Comparison of ENCODE assay signal across 8 cellular contexts in the genomic region with DNA sequence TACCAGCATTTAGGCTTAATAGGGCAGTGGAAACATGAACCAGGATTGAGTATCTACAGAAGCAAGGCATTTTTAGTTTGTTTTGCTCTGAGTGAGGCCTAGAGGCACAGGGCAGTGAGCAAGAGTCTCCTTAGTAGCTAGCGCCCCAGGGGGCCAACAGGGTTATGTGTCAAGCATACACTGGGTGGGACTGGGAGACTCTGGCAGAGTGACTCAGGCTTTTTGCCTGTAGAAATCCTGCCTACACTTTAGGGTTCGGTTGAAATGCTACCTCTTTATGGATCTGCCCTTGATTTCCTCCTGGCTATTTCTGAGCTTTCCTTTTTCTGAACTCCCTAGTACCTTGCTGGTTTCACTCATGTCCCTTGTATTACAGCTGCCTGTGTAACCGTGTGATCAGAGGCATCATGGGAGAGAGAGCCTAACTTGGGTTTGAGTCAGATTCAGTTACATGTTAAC.
A peak's percentile ranks its signal among the peaks of the same experiment; 100 is the strongest.
DNase-seq lines count a peak whose midpoint lies in the region; ATAC-seq, FAIRE-seq and TF ChIP-seq lines count a peak whose summit lies in the region.

No MANE protein-coding gene starts in this region.

- H3K27me3 ChIP-seq in GM12878 (replicated peaks in 1 of 2; ENCODE audit: control insufficient read depth in 2 of 2, insufficient read depth in 2 of 2, low read length in 1 of 2), result no peaks in the 10 kb centered on the region
- no peaks in the 10 kb centered on the region for H3K27me3 ChIP-seq in left lung
- H3K27me3 ChIP-seq in H7 (ENCODE audit: control insufficient read depth, insufficient read depth, low read length), result no peaks in the 10 kb centered on the region

- DNase-seq in AG09319 (ENCODE audit: extremely low read depth, low read depth) (peak; percentile 37), GM12878 (ENCODE audit: low read depth, low spot score) (no peak), left lung (no peak), COLO668 (lab: John Stamatoyannopoulos, UW; ENCODE audit: unreplicated experiment) (no peak), H7 (no peak), HT-29 (ENCODE audit: low spot score) (no peak)
- DNase-seq in activated naive CD4-positive, alpha-beta T cell (lab: John Stamatoyannopoulos, UW), result no peak

- TF ChIP-seq RAD21 in GM12878 (IDR thresholded peaks at IDR 0.05; ENCODE audit: insufficient read depth, low read depth, low read length), result peak; percentile 28; the same call in 1 of the 2 replicates

- no peak for FAIRE-seq in GM12878 (lab: Jason Lieb, UNC)

- POLR2A ChIA-PET in GM12878 (lab: Charles Lee), result no interaction called here

- H3K9ac ChIP-seq in GM12878 (ENCODE audit: control insufficient read depth, insufficient read depth, low read length), result no peak overlapping the region

- H3K79me2 ChIP-seq in GM12878 (ENCODE audit: control insufficient read depth, insufficient read depth, low read length), result no peaks in the 10 kb centered on the region

- H3K4me3 ChIP-seq in GM12878, result no peak overlapping the region
- H3K4me3 ChIP-seq in left lung, result no peak overlapping the region
- no peak overlapping the region for H3K4me3 ChIP-seq in H7 (ENCODE audit: insufficient read depth, low read depth, low read length)

- ATAC-seq in HG02798 (IDR thresholded peaks at IDR 0.05; ENCODE audit: poor library complexity, unreplicated experiment) (peak; percentile 41), GM12878 (peak; percentile 34; the same call in 2 of the 3 replicates), left lung (peak; percentile 41)

- no peaks in the 10 kb centered on the region for H4K20me1 ChIP-seq in GM12878 (ENCODE audit: control insufficient read depth, insufficient read depth)

- RAD21 ChIA-PET in GM12878 (lab: Charles Lee; ENCODE audit: unreplicated experiment), result interaction anchor here (1.2 kb wide), 1 partner anchor 819 kb away, joined by 4 read pairs; no protein-coding TSS in a partner anchor

- H3K9me3 ChIP-seq in GM12878 (replicated peaks; ENCODE audit: control insufficient read depth, insufficient read depth, low read length), result no peaks in the 10 kb centered on the region; the same call in 2 of the 3 replicates
- no peaks in the 10 kb centered on the region for H3K9me3 ChIP-seq in left lung

- H3K27ac ChIP-seq in GM12878 (ENCODE audit: control insufficient read depth, insufficient read depth) (no peak overlapping the region), left lung (peak overlapping the region in 1 of 2 donors; percentile 23)

- H3K4me1 ChIP-seq in GM12878 (ENCODE audit: control insufficient read depth, insufficient read depth, low read length) (no peaks in the 10 kb centered on the region), left lung (peaks cover 9 to 25% of the 10 kb centered on the region in 2 donors)

- BruUV-seq in GM12878 (replicated peaks; lab: Mats Ljungman, UMichigan), result no TSS peak

- no peak overlapping the region for H3K4me2 ChIP-seq in GM12878 (ENCODE audit: control insufficient read depth, insufficient read depth)

- SMC1A ChIA-PET in GM12878 (lab: Charles Lee; ENCODE audit: uncharacterized antibody, unreplicated experiment), result interaction anchor here (0.6 to 2.0 kb wide), 6 partner anchors 8 to 816 kb away, joined by 3 to 5 read pairs (median 3); no protein-coding TSS in a partner anchor

- peak; percentile 27 for TF ChIP-seq CTCF in AG09319 (IDR thresholded peaks at IDR 0.05; ENCODE audit: low read depth, low read length)
- no peak for TF ChIP-seq CTCF in GM12878 (IDR thresholded peaks at IDR 0.05 in 2 of 3, conservative IDR thresholded peaks at IDR 0.05 in 1 of 3; ENCODE audit: control insufficient read depth in 2 of 3, extremely low read depth in 1 of 3, insufficient read depth in 1 of 3, low read depth in 3 of 3, low read length in 3 of 3)
- TF ChIP-seq CTCF in left lung (IDR thresholded peaks at IDR 0.05), result no peak

- no peak for TF ChIP-seq POLR2A in GM12878 (IDR thresholded peaks at IDR 0.05; ENCODE audit: low read depth, low read length)

- in situ Hi-C loops in GM12878 (cut with MboI), result loop anchor here (10.0 kb wide), 1 partner anchor 818 kb away; no protein-coding TSS in a partner anchor

- CTCF ChIA-PET in GM12878 (lab: Yijun Ruan, JAX), result interaction anchor here (0.7 to 4.1 kb wide), 12 partner anchors 9 to 819 kb away, joined by 3 to 11 read pairs (median 4); no protein-coding TSS in a partner anchor

- H3K36me3 ChIP-seq in GM12878 (ENCODE audit: control insufficient read depth in 2 of 2, insufficient read depth in 2 of 2, low read length in 1 of 2), result no peaks in the 10 kb centered on the region
- peaks cover 0 to 21% of the 10 kb centered on the region in 2 donors for H3K36me3 ChIP-seq in left lung
- 0 out of 2 replicates have a peak, but pooled peaks cover 1% of the 10 kb centered on the region for H3K36me3 ChIP-seq in H7 (replicated peaks; ENCODE audit: control insufficient read depth, insufficient read depth, low read length)

- intact Hi-C loops in GM12878 (cut with micrococcal nuclease; ENCODE audit: unreplicated experiment), result loop anchor here (5.0 to 10.0 kb wide), 2 partner anchors 820 to 908 kb away; no protein-coding TSS in a partner anchor
- intact Hi-C loops in left lung (cut with DNase I), result loop anchor here in 1 of 2 donors (10.0 kb wide), 1 partner anchor 818 kb away; no protein-coding TSS in a partner anchor

- H2AFZ ChIP-seq in GM12878 (ENCODE audit: control insufficient read depth, low read depth, low read length), result no peak overlapping the region

- no peak for TF ChIP-seq EP300 in GM12878 (IDR thresholded peaks at IDR 0.05; ENCODE audit: borderline replicate concordance in 1 of 2, control insufficient read depth in 1 of 2, low read depth in 2 of 2, low read length in 2 of 2)

- WGBS in GM12878 (ENCODE audit: insufficient coverage, insufficient replicate concordance, low lambda C conversion rate, missing lambda C conversion rate), result 45% methylated on average over 3 of the region's 3 CpGs

TF ChIP-seq in GM12878, 131 proteins besides CTCF, POLR2A, EP300 and RAD21:
- TF ChIP-seq PML (IDR thresholded peaks at IDR 0.05; ENCODE audit: low read length), result no peak
- TF ChIP-seq BCL3 (IDR thresholded peaks at IDR 0.05; ENCODE audit: borderline replicate concordance, insufficient read depth, low read depth, low read length, poor library complexity, severe bottlenecking), result peak; percentile 16
